8 cellular contexts compared by ENCODE assay signal in genomic region chrX:130902446-130902782, GRCh38. TPM values are rescaled to one million over a fixed set of nuclear protein-coding genes. Genes with fewer than 3 reads are reported as not detected.
A peak's percentile ranks its signal among the peaks of the same experiment; 100 is the strongest.
DNase-seq lines count a peak whose midpoint lies in the region; ATAC-seq and TF ChIP-seq lines count a peak whose summit lies in the region.

No MANE protein-coding gene starts in this region.

- no peak for TF ChIP-seq POLR2A in esophagus squamous epithelium (IDR thresholded peaks at IDR 0.05)

- H4K20me1 ChIP-seq in OCI-LY3 (ENCODE audit: insufficient read depth, low read length), result no peaks in the 10 kb centered on the region

- H3K9me3 ChIP-seq in OCI-LY3 (ENCODE audit: insufficient read depth, low read length) (no peaks in the 10 kb centered on the region), esophagus squamous epithelium (no peaks in the 10 kb centered on the region), psoas muscle (no peaks in the 10 kb centered on the region)

- peak overlapping the region; percentile 78 for H3K9ac ChIP-seq in OCI-LY3 (ENCODE audit: low read length)

- peak overlapping the region; percentile 75 for H3K4me2 ChIP-seq in OCI-LY3 (ENCODE audit: low read length)

- no peak overlapping the region for H3K27ac ChIP-seq in OCI-LY3 (ENCODE audit: low read length)
- peak overlapping the region in 3 of 4 donors; percentile 79 to 90 (median 88) for H3K27ac ChIP-seq in esophagus squamous epithelium
- peak overlapping the region; percentile 90 for H3K27ac ChIP-seq in psoas muscle

- H3K79me2 ChIP-seq in OCI-LY3 (ENCODE audit: low read length), result peaks cover 9% of the 10 kb centered on the region

- ATAC-seq in psoas muscle, result peak in 1 of 4 donors; percentile 2
- ATAC-seq in omental fat pad (ENCODE audit: low FRiP score), result no peak
- ATAC-seq in HG02623 (IDR thresholded peaks at IDR 0.05; ENCODE audit: unreplicated experiment), result no peak

- H3K27me3 ChIP-seq in GM06990 (replicated peaks; ENCODE audit: control insufficient read depth, insufficient read depth, low read length) (no peaks in the 10 kb centered on the region), OCI-LY3 (ENCODE audit: low read depth, low read length) (no peaks in the 10 kb centered on the region), esophagus squamous epithelium (no peaks in the 10 kb centered on the region), psoas muscle (ENCODE audit: insufficient read depth in 3 of 3, low read length in 2 of 3) (peaks cover 0 to 12% (median 0%) of the 10 kb centered on the region in 3 donors)

- DNase-seq in GM06990 (ENCODE audit: extremely low read depth, insufficient read length) (no peak), esophagus squamous epithelium (lab: John Stamatoyannopoulos, UW) (no peak), psoas muscle (no peak), omental fat pad (ENCODE audit: low spot score) (no peak), SHP77 treated with DMSO at 0.1 percent for 48 hours (lab: John Stamatoyannopoulos, UW) (no peak)
- no peak for DNase-seq in activated naive CD4-positive, alpha-beta T cell (lab: John Stamatoyannopoulos, UW)

- H3K4me1 ChIP-seq in OCI-LY3 (ENCODE audit: low read length) (peaks cover 9% of the 10 kb centered on the region; the same call in 1 of the 2 replicates), esophagus squamous epithelium (peaks cover 0 to 9% (median 0%) of the 10 kb centered on the region in 3 donors), psoas muscle (no peaks in the 10 kb centered on the region)

- TF ChIP-seq CTCF in GM06990 (IDR thresholded peaks at IDR 0.05; ENCODE audit: insufficient read depth, low read length, poor library complexity, severe bottlenecking), result no peak
- TF ChIP-seq CTCF in OCI-LY3 (IDR thresholded peaks at IDR 0.05; ENCODE audit: low read depth, low read length), result no peak
- TF ChIP-seq CTCF in esophagus squamous epithelium (IDR thresholded peaks at IDR 0.05), result no peak
- no peak for TF ChIP-seq CTCF in psoas muscle (IDR thresholded peaks at IDR 0.05)
- TF ChIP-seq CTCF in omental fat pad (IDR thresholded peaks at IDR 0.05), result no peak

- H3K36me3 ChIP-seq in GM06990 (ENCODE audit: control insufficient read depth, insufficient read depth, low read length) (no peaks in the 10 kb centered on the region; the same call in 1 of the 2 replicates), OCI-LY3 (replicated peaks; ENCODE audit: low read depth, low read length) (no peaks in the 10 kb centered on the region), esophagus squamous epithelium (no peaks in the 10 kb centered on the region), psoas muscle (ENCODE audit: insufficient read depth in 1 of 2, low read depth in 1 of 2) (peaks cover 0 to 14% of the 10 kb centered on the region in 2 donors)

- intact Hi-C loops in esophagus squamous epithelium (cut with DNase I), result no loop called here
- intact Hi-C loops in psoas muscle (cut with DNase I), result loop anchor here in 1 of 2 donors (5.0 kb wide), 1 partner anchor 500 kb away; the partner anchor contains the start of gene RBMX2

- WGBS in esophagus squamous epithelium, 2 donors, result 0 to 22% methylated on average over 4 to 8 of the region's 11 CpGs
- WGBS in psoas muscle, 3 donors, result 0 to 19% (median 1%) methylated on average over 7 to 11 of the region's 11 CpGs

- H2AFZ ChIP-seq in OCI-LY3 (ENCODE audit: low read depth, low read length), result 0 out of 2 replicates have a peak overlapping the region, but pooled peaks have one; percentile 58

- peak overlapping the region; percentile 74 for H3K4me3 ChIP-seq in GM06990 (replicated peaks; ENCODE audit: low read depth, low read length)
- H3K4me3 ChIP-seq in OCI-LY3 (ENCODE audit: low read length), result peak overlapping the region; percentile 84
- H3K4me3 ChIP-seq in esophagus squamous epithelium, result peak overlapping the region; percentile 70 to 79 (median 74)
- H3K4me3 ChIP-seq in psoas muscle, result peak overlapping the region; percentile 78

RNA-seq across cellular contexts. Expression of gene ENOX2, which starts 0.6 kb away (rescaled TPM):
- total RNA-seq in esophagus squamous epithelium (10 to 100 TPM in 2 of 4 donors, 1 to 10 TPM in 2; 5.4 to 13.7 (median 11.4) TPM), psoas muscle (10 to 100 TPM in 3 of 4 donors, 1 to 10 TPM in 1; 8.8 to 13.4 (median 11.4) TPM), omental fat pad (10 to 100 TPM; 10.2 to 27.0 (median 12.9) TPM)
- polyA plus RNA-seq in psoas muscle, result 10 to 100 TPM in 1 of 3 donors, 1 to 10 TPM in 2; 4.7 to 11.3 (median 7.6) TPM
